Comparison of ENCODE assay signal across 18 cellular contexts in genomic region chr17:21228845-21229244, GRCh38. TPM values are rescaled to one million over a fixed set of nuclear protein-coding genes. Genes with fewer than 3 reads are reported as not detected.
DNase-seq lines count a peak whose midpoint lies in the region; ATAC-seq, FAIRE-seq and TF ChIP-seq lines count a peak whose summit lies in the region.
"Had no signal": no experiment of that assay in that cellular context is flagged by ENCODE, and none has a peak within 500 bp of the region (broad histone marks: within the 10 kb centered on the region; RNA-seq: fewer than 3 reads in every experiment).

No MANE protein-coding gene starts in this region.

- H3K27ac ChIP-seq in psoas muscle (peak overlapping the region; percentile 46), tibial nerve (no peak overlapping the region), breast epithelium (no peak overlapping the region)
- H3K27ac ChIP-seq: BLaER1, C4-2B had no signal

- no peaks in the 10 kb centered on the region for H3K9me3 ChIP-seq in psoas muscle
- peaks cover 0 to 15% (median 1%) of the 10 kb centered on the region in 4 donors for H3K9me3 ChIP-seq in tibial nerve
- peaks cover 3 to 4% of the 10 kb centered on the region in 2 donors for H3K9me3 ChIP-seq in breast epithelium
- H3K9me3 ChIP-seq: Caco-2 had no signal

- intact Hi-C loops in psoas muscle (cut with DNase I) = no loop called here
- intact Hi-C loops in breast epithelium (cut with DNase I; ENCODE audit: low total_unique reads) = no loop called here

- DNase-seq in H7 (peak; percentile 14), HTR-8/SVneo (ENCODE audit: insufficient read length, low spot score) (no peak), psoas muscle (no peak), tibial nerve (ENCODE audit: low spot score in 2 of 2) (no peak), NCI-H510A treated with DMSO at 0.1 percent for 48 hours (lab: John Stamatoyannopoulos, UW) (no peak), breast epithelium (ENCODE audit: low spot score in 2 of 2) (no peak)
- DNase-seq: CD4-positive, CD25-positive, alpha-beta regulatory T cell; CD8-positive, alpha-beta T cell; DMS153; DND-41; GOT3; HCEC 1CT had no signal

- TF ChIP-seq POLR2A in tibial nerve (IDR thresholded peaks at IDR 0.05) = no peak
- TF ChIP-seq POLR2A in breast epithelium (IDR thresholded peaks at IDR 0.05) = no peak

- peak; percentile 55 for FAIRE-seq in HTR-8/SVneo (lab: Jason Lieb, UNC)
- FAIRE-seq: G401.6, GM12892, H54 had no signal

- WGBS in psoas muscle, 3 donors = 28 to 55% (median 42%) methylated on average over 2 of the region's 2 CpGs
- WGBS in tibial nerve, 2 donors = 60 to 69% methylated on average over 2 of the region's 2 CpGs

- no peak for TF ChIP-seq EP300 in tibial nerve (IDR thresholded peaks at IDR 0.05)

- H3K4me3 ChIP-seq in H7 (ENCODE audit: insufficient read depth, low read depth, low read length) = no peak overlapping the region
- H3K4me3 ChIP-seq in psoas muscle = no peak overlapping the region
- H3K4me3 ChIP-seq in tibial nerve = no peak overlapping the region
- no peak overlapping the region for H3K4me3 ChIP-seq in breast epithelium
- H3K4me3 ChIP-seq: BLaER1 had no signal

- H3K4me1 ChIP-seq in psoas muscle (peaks cover 16% of the 10 kb centered on the region), tibial nerve (no peaks in the 10 kb centered on the region), breast epithelium (no peaks in the 10 kb centered on the region)
- H3K4me1 ChIP-seq: Caco-2 had no signal

- H3K27me3 ChIP-seq in H7 (ENCODE audit: control insufficient read depth, insufficient read depth, low read length) = no peaks in the 10 kb centered on the region
- H3K27me3 ChIP-seq in psoas muscle (ENCODE audit: insufficient read depth in 3 of 3, low read length in 2 of 3) = no peaks in the 10 kb centered on the region
- no peaks in the 10 kb centered on the region for H3K27me3 ChIP-seq in tibial nerve
- no peaks in the 10 kb centered on the region for H3K27me3 ChIP-seq in breast epithelium
- H3K27me3 ChIP-seq: BLaER1 had no signal

- peak; percentile 56 to 72 (median 68) for ATAC-seq in psoas muscle
- ATAC-seq: CD8-positive, alpha-beta T cell had no signal

- H3K36me3 ChIP-seq in H7 (replicated peaks; ENCODE audit: control insufficient read depth, insufficient read depth, low read length) = no peaks in the 10 kb centered on the region
- H3K36me3 ChIP-seq in psoas muscle (ENCODE audit: insufficient read depth in 1 of 2, low read depth in 1 of 2) = no peaks in the 10 kb centered on the region
- H3K36me3 ChIP-seq in tibial nerve = no peaks in the 10 kb centered on the region
- H3K36me3 ChIP-seq in breast epithelium = no peaks in the 10 kb centered on the region
- H3K36me3 ChIP-seq: BLaER1 had no signal

- TF ChIP-seq CTCF in psoas muscle (IDR thresholded peaks at IDR 0.05) (no peak), tibial nerve (IDR thresholded peaks at IDR 0.05) (no peak), breast epithelium (IDR thresholded peaks at IDR 0.05) (no peak)

RNA-seq across cellular contexts. Expression of gene TMEM11, which starts 14.9 kb away (rescaled TPM):
- total RNA-seq in H7 (2014; rRNA removed; shearing (Covaris generic)) = 24.2 and 26.1 TPM in 2 replicates
- total RNA-seq in psoas muscle = 10 to 100 TPM; 52.9 to 78.4 (median 58.6) TPM
- polyA plus RNA-seq in psoas muscle = 100 to 1,000 TPM in 2 of 3 donors, 10 to 100 TPM in 1; 89.6 to 159 (median 109) TPM
- total RNA-seq in tibial nerve = 10 to 100 TPM; 16.2 to 27.6 (median 21.5) TPM
- total RNA-seq in breast epithelium = 10 to 100 TPM; 28.1 to 34.1 (median 33.1) TPM

RNA-seq across cellular contexts. Expression of gene NATD1, which starts 24.4 kb away (rescaled TPM):
- 12.3 and 12.9 TPM in 2 replicates for total RNA-seq in H7 (2014; rRNA removed; shearing (Covaris generic))
- total RNA-seq in psoas muscle (10 to 100 TPM; 21.6 to 48.0 (median 24.5) TPM), tibial nerve (10 to 100 TPM in 3 of 4 donors, 1 to 10 TPM in 1; 5.7 to 12.0 (median 10.8) TPM), breast epithelium (10 to 100 TPM in 1 of 3 donors, 1 to 10 TPM in 2; 8.2 to 11.8 (median 8.6) TPM)
- 10 to 100 TPM in 2 of 3 donors, 1 to 10 TPM in 1; 4.7 to 15.1 (median 10.5) TPM for polyA plus RNA-seq in psoas muscle

RNA-seq across cellular contexts. Expression of gene MAP2K3, which starts 55.7 kb away (rescaled TPM):
- total RNA-seq in H7 (2014; rRNA removed; shearing (Covaris generic)) = 26.1 and 27.5 TPM in 2 replicates
- total RNA-seq in psoas muscle (100 to 1,000 TPM in 2 of 4 donors, 10 to 100 TPM in 2; 64.4 to 126 (median 107) TPM), tibial nerve (10 to 100 TPM; 17.5 to 39.0 (median 21.6) TPM), breast epithelium (10 to 100 TPM; 16.0 to 26.9 (median 22.0) TPM)
- polyA plus RNA-seq in psoas muscle = 100 to 1,000 TPM in 2 of 3 donors, 10 to 100 TPM in 1; 86.3 to 229 (median 146) TPM
